Comparison of ENCODE assay signal across 16 cellular contexts in the genomic region with DNA sequence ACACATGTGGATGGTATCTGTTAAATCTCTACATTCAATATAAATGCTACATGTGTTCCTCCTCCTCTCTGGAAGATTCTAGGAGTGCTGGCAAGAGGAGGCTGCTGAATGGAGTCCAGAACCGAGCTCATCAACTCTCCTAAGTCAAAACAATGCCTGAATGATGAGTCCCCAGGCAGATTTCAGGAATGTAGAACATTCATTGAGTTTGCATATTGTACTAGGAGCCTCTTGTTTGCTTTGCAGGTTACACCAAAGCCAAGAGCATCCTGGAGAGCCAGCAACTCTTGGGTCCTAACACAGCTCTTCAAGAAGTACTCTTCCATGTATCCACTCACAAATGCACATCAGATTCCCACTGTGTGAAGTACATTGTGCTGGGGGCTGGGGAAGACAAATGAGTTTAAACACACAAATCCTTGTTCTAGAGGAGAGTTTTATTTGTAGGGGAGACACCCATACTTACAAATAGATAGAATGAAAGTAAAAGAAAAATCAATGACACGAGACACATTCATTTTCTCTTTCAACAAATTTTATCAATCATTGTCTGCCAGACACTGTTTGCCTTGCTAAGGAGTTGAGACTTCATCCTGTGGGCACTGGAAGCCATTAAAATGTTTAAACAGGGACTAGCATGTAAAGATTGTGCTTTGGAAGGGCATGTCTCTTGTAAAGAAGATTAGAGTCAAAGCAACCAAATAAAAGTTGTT.
DNase-seq lines count a peak whose midpoint lies in the region; ATAC-seq, FAIRE-seq and TF ChIP-seq lines count a peak whose summit lies in the region.
"Had no signal": no experiment of that assay in that cellular context is flagged by ENCODE, and none has a peak within 500 bp of the region (broad histone marks: within the 10 kb centered on the region; RNA-seq: fewer than 3 reads in every experiment).

No MANE protein-coding gene starts in this region.

- peaks cover 0 to 1% (median 0%) of the 10 kb centered on the region in 7 donors for H3K4me1 Mint-ChIP-seq in naive thymus-derived CD4-positive, alpha-beta T cell

- no peak for FAIRE-seq in H54 (lab: Jason Lieb, UNC)
- FAIRE-seq: small intestine, urothelium cell line had no signal

- H3K36me3 Mint-ChIP-seq in naive thymus-derived CD4-positive, alpha-beta T cell: no peaks in the 10 kb centered on the region

- no peaks in the 10 kb centered on the region for H3K36me3 ChIP-seq in naive thymus-derived CD4-positive, alpha-beta T cell (ENCODE audit: control insufficient read depth in 2 of 3, insufficient read depth in 3 of 3, low read length in 3 of 3)
- H3K36me3 ChIP-seq: SJCRH30 had no signal

- CTCF ChIA-PET in naive thymus-derived CD4-positive, alpha-beta T cell (lab: Charles Lee): no interaction called here

- H3K27ac Mint-ChIP-seq in naive thymus-derived CD4-positive, alpha-beta T cell: no peak overlapping the region

- intact Hi-C loops in naive thymus-derived CD4-positive, alpha-beta T cell (cut with micrococcal nuclease): no loop called here

- POLR2A ChIA-PET in naive thymus-derived CD4-positive, alpha-beta T cell (lab: Charles Lee): no interaction called here

- H3K9me3 Mint-ChIP-seq in naive thymus-derived CD4-positive, alpha-beta T cell: peaks cover 0 to 2% (median 0%) of the 10 kb centered on the region in 11 donors

- peak; percentile 85 for DNase-seq in AG08395 (ENCODE audit: low spot score)
- peak; percentile 59 for DNase-seq in NCI-H510A treated with DMSO at 0.1 percent for 48 hours (lab: John Stamatoyannopoulos, UW)
- DNase-seq in iPS-NIHi11 (ENCODE audit: low spot score): peak; percentile 11
- no peak for DNase-seq in NCI-H2227 (lab: John Stamatoyannopoulos, UW; ENCODE audit: unreplicated experiment)
- no peak for DNase-seq in H54 (ENCODE audit: insufficient read length, low spot score)
- DNase-seq in naive thymus-derived CD4-positive, alpha-beta T cell: no peak
- DNase-seq: activated CD4-positive, CD25-positive, alpha-beta regulatory T cell; central memory CD4-positive, alpha-beta T cell; erythroblast; islet precursor cell; NCI-H524 treated with DMSO at 0.1 percent for 48 hours; SJCRH30; small intestine had no signal

- H3K27ac ChIP-seq in naive thymus-derived CD4-positive, alpha-beta T cell (ENCODE audit: low read depth, low read length): no peak overlapping the region
- H3K27ac ChIP-seq: SJCRH30 had no signal

- no peaks in the 10 kb centered on the region for H3K4me1 ChIP-seq in naive thymus-derived CD4-positive, alpha-beta T cell (ENCODE audit: control insufficient read depth in 2 of 2, insufficient read depth in 2 of 2, low read length in 2 of 2)
- H3K4me1 ChIP-seq: SJCRH30 had no signal

- no peaks in the 10 kb centered on the region for H3K27me3 ChIP-seq in naive thymus-derived CD4-positive, alpha-beta T cell (ENCODE audit: control insufficient read depth in 2 of 2, insufficient read depth in 2 of 2, low read length in 2 of 2)
- H3K27me3 ChIP-seq: SJCRH30 had no signal

- no peak overlapping the region for H3K4me3 ChIP-seq in naive thymus-derived CD4-positive, alpha-beta T cell (ENCODE audit: low read length)
- H3K4me3 ChIP-seq: SJCRH30 had no signal

- peak; percentile 69 for ATAC-seq in GM18907 (IDR thresholded peaks at IDR 0.05; ENCODE audit: unreplicated experiment)
- no peak for ATAC-seq in naive thymus-derived CD4-positive, alpha-beta T cell
- no peak for ATAC-seq in GM21825 (IDR thresholded peaks at IDR 0.05; ENCODE audit: unreplicated experiment)

- H3K4me3 Mint-ChIP-seq in naive thymus-derived CD4-positive, alpha-beta T cell: no peak overlapping the region

- peaks cover 4 to 11% (median 7%) of the 10 kb centered on the region in 5 donors for H3K27me3 Mint-ChIP-seq in naive thymus-derived CD4-positive, alpha-beta T cell

- no peak for TF ChIP-seq POLR2A in H54 (IDR thresholded peaks at IDR 0.05; ENCODE audit: low read depth, low read length)

- H3K9me3 ChIP-seq in naive thymus-derived CD4-positive, alpha-beta T cell (ENCODE audit: control insufficient read depth in 2 of 3, low read length in 3 of 3): no peaks in the 10 kb centered on the region
- H3K9me3 ChIP-seq: SJCRH30 had no signal

Comparison
In these comparisons a context has a peak if more than half of its experiments do, and no peak if none do; other contexts are left out.
1. DNase-seq: peak in AG08395 (single experiment), NCI-H510A treated with DMSO at 0.1 percent for 48 hours (single experiment) and iPS-NIHi11 (single experiment); none in NCI-H2227 (single experiment), H54 (single experiment) and naive thymus-derived CD4-positive, alpha-beta T cell (0 of 9).